Comparison of ENCODE assay signal across 2 cellular contexts in genomic region chr7:681551-682307, GRCh38.
TF ChIP-seq lines count a peak whose summit lies in the region.

No MANE protein-coding gene starts in this region.

TF ChIP-seq in IMR-90, 13 proteins besides CTCF, POLR2A, EP300 and RAD21:
- TF ChIP-seq NFE2L2 (IDR thresholded peaks at IDR 0.05; ENCODE audit: low read depth, low read length) (no peak), USF2 (IDR thresholded peaks at IDR 0.05; ENCODE audit: low read depth, low read length) (no peak), MAFK (IDR thresholded peaks at IDR 0.05; ENCODE audit: low read depth, low read length) (no peak), ELK1 (IDR thresholded peaks at IDR 0.05; ENCODE audit: borderline replicate concordance, low read depth, low read length) (no peak), RCOR1 (IDR thresholded peaks at IDR 0.05; ENCODE audit: insufficient replicate concordance, low read length) (no peak), MXI1 (IDR thresholded peaks at IDR 0.05; ENCODE audit: borderline replicate concordance, low read depth, low read length) (no peak), SMC3 (IDR thresholded peaks at IDR 0.05; ENCODE audit: low read depth, low read length) (no peak), RFX5 (IDR thresholded peaks at IDR 0.05; ENCODE audit: low read depth, low read length) (no peak), CEBPB (IDR thresholded peaks at IDR 0.05; ENCODE audit: low read depth, low read length) (no peak), BHLHE40 (IDR thresholded peaks at IDR 0.05; ENCODE audit: low read depth, low read length) (no peak), FOS (IDR thresholded peaks at IDR 0.05; ENCODE audit: low read depth, low read length) (no peak)
TF ChIP-seq in IMR-90: peak in this region for 0.

TF ChIP-seq in H1, 55 proteins besides CTCF, POLR2A, EP300 and RAD21:
- TF ChIP-seq PHF8 (conservative IDR thresholded peaks at IDR 0.05; ENCODE audit: low read depth, low read length) (no peak), RXRA (IDR thresholded peaks at IDR 0.05; ENCODE audit: insufficient read depth, low read depth, low read length) (no peak), MAX (IDR thresholded peaks at IDR 0.05) (no peak), CHD7 (IDR thresholded peaks at IDR 0.05; ENCODE audit: insufficient replicate concordance, low read length) (no peak)
